In the genomic region with DNA sequence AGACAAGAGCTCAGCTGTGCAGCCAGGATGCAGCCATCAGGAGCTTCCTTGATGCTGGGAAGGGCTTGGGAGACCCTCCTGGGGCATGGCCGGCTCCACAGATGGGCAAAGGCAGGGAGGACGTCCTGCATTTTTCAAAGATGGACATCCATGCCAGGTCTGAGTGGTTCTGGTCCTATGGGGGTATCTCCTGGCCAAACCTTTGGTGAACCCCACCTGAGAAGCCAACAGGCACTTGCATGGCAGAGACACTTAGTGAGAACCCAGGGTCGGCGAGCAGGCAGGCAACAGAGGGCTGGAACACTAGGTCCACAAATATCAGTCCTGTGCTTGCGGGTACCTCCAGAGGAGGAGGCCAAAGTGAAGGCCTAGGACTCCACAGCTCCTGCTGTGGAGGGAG, we compare ENCODE assay signal across 16 cellular contexts.
DNase-seq lines count a peak whose midpoint lies in the region; ATAC-seq and TF ChIP-seq lines count a peak whose summit lies in the region.
"Had no signal": no experiment of that assay in that cellular context is flagged by ENCODE, and none has a peak within 500 bp of the region (broad histone marks: within the 10 kb centered on the region; RNA-seq: fewer than 3 reads in every experiment).

No MANE protein-coding gene starts in this region.

- H3K27ac Mint-ChIP-seq in GM23338 (peak overlapping the region; percentile 73; the same call in 1 of the 2 replicates), type B pancreatic cell (no peak overlapping the region)
- no peak overlapping the region for H3K27ac Mint-ChIP-seq in activated CD4-positive, alpha-beta T cell treated with anti-CD3 and anti-CD28 coated beads, Interleukin-2, amount 10 ng/mL, durations not matched to agents 7 days and 5 days
- H3K27ac Mint-ChIP-seq: CD4-positive, alpha-beta memory T cell; H9; IgD-negative memory B cell had no signal

- H3K27me3 Mint-ChIP-seq in GM23338 (ENCODE audit: insufficient read depth, low read depth, poor library complexity) = peaks cover 7% of the 10 kb centered on the region
- peaks cover 8% of the 10 kb centered on the region for H3K27me3 Mint-ChIP-seq in type B pancreatic cell
- H3K27me3 Mint-ChIP-seq in activated CD4-positive, alpha-beta T cell treated with anti-CD3 and anti-CD28 coated beads, Interleukin-2, amount 10 ng/mL, durations not matched to agents 7 days and 5 days = peaks cover 3% of the 10 kb centered on the region

- H2BK120ac ChIP-seq in neuronal stem cell (ENCODE audit: low read depth, low read length) = no peak overlapping the region

- no peaks in the 10 kb centered on the region for H3F3A ChIP-seq in GM23338 (replicated peaks; ENCODE audit: low read depth)

- H3K4me1 ChIP-seq in GM23338 (ENCODE audit: insufficient read depth) (peaks cover 2% of the 10 kb centered on the region; the same call in 1 of the 2 replicates), neuronal stem cell (ENCODE audit: control insufficient read depth in 2 of 2, insufficient read depth in 1 of 2, low read depth in 1 of 2, low read length in 2 of 2) (peaks cover 5 to 6% of the 10 kb centered on the region in 2 donors)
- H3K4me1 ChIP-seq: BLaER1 had no signal

- H3K9me3 Mint-ChIP-seq in GM23338 (no peaks in the 10 kb centered on the region), type B pancreatic cell (no peaks in the 10 kb centered on the region)
- no peaks in the 10 kb centered on the region for H3K9me3 Mint-ChIP-seq in activated CD4-positive, alpha-beta T cell treated with anti-CD3 and anti-CD28 coated beads, Interleukin-2, amount 10 ng/mL, durations not matched to agents 7 days and 5 days
- H3K9me3 Mint-ChIP-seq: CD4-positive, alpha-beta memory T cell; H9; IgD-negative memory B cell had no signal

- no peak for DNase-seq in GM23338 (ENCODE audit: low spot score)
- no peak for DNase-seq in neuronal stem cell (ENCODE audit: low spot score)
- DNase-seq in type B pancreatic cell (ENCODE audit: extremely low spot score, unreplicated experiment) = peak; percentile 39
- DNase-seq in stimulated activated CD4-positive, alpha-beta T cell treated with anti-CD3 and anti-CD28 coated beads, Interleukin-15, amount 100 ng/mL, for 24 hours = no peak
- no peak for DNase-seq in activated CD4-positive, alpha-beta T cell treated with anti-CD3 and anti-CD28 coated beads, Interleukin-2, amount 10 ng/mL, durations not matched to agents 7 days and 5 days
- DNase-seq in kidney tubule cell (ENCODE audit: low spot score) = no peak
- DNase-seq: ACHN; CD4-positive, alpha-beta memory T cell; DMS153; DMS79; GDM1; H9 had no signal

- peak overlapping the region; percentile 15 for H3K18ac ChIP-seq in neuronal stem cell (ENCODE audit: low read length)

- H3K27ac ChIP-seq in GM23338 (ENCODE audit: low read depth) (no peak overlapping the region), neuronal stem cell (replicated peaks; ENCODE audit: low read length) (no peak overlapping the region)
- H3K27ac ChIP-seq: BLaER1 had no signal

- H2BK5ac ChIP-seq in neuronal stem cell (ENCODE audit: low read length) = peak overlapping the region; percentile 68

- H2BK15ac ChIP-seq in neuronal stem cell (ENCODE audit: low read length) = peak overlapping the region; percentile 77

- H3K79me2 ChIP-seq in GM23338 (replicated peaks; ENCODE audit: insufficient read depth) = no peaks in the 10 kb centered on the region

- no peak overlapping the region for H3K23ac ChIP-seq in neuronal stem cell (ENCODE audit: low read depth, low read length, poor library complexity)

- H3K36me3 Mint-ChIP-seq in GM23338 (ENCODE audit: low read depth) (no peaks in the 10 kb centered on the region), type B pancreatic cell (no peaks in the 10 kb centered on the region)
- no peaks in the 10 kb centered on the region for H3K36me3 Mint-ChIP-seq in activated CD4-positive, alpha-beta T cell treated with anti-CD3 and anti-CD28 coated beads, Interleukin-2, amount 10 ng/mL, durations not matched to agents 7 days and 5 days (ENCODE audit: low read depth)
- H3K36me3 Mint-ChIP-seq: CD14-positive monocyte; CD4-positive, alpha-beta memory T cell had no signal

- no peak overlapping the region for H4K91ac ChIP-seq in neuronal stem cell (ENCODE audit: low read depth, low read length, poor library complexity)

- no peaks in the 10 kb centered on the region for H4K20me1 ChIP-seq in GM23338 (replicated peaks; ENCODE audit: insufficient read depth)
- H4K20me1 ChIP-seq: BLaER1 had no signal

- H3K4me3 ChIP-seq in GM23338 (no peak overlapping the region), neuronal stem cell (ENCODE audit: low read length in 2 of 2) (no peak overlapping the region)
- H3K4me3 ChIP-seq: BLaER1 had no signal

- no CpG with 5 or more reads among the region's 5 CpGs for WGBS in neuronal stem cell (ENCODE audit: extremely low coverage in 2 of 2, insufficient read length in 2 of 2, insufficient replicate concordance in 1 of 2), 2 donors

- peak overlapping the region; percentile 48 for H2AK5ac ChIP-seq in neuronal stem cell (ENCODE audit: low read depth, low read length)

- no peak overlapping the region for H3K9ac ChIP-seq in neuronal stem cell (ENCODE audit: low read depth, low read length, poor library complexity)
- H3K9ac ChIP-seq: BLaER1 had no signal

- TF ChIP-seq CTCF in GM23338 (conservative IDR thresholded peaks at IDR 0.05; ENCODE audit: low read depth in 2 of 2) = no peak
- TF ChIP-seq CTCF in type B pancreatic cell (conservative IDR thresholded peaks at IDR 0.05) = no peak

- CTCF ChIA-PET in activated CD4-positive, alpha-beta T cell treated with anti-CD3 and anti-CD28 coated beads, Interleukin-2, amount 10 ng/mL, durations not matched to agents 7 days and 5 days (lab: Charles Lee) = no interaction called here

- H3K4me2 ChIP-seq in GM23338 (no peak overlapping the region), neuronal stem cell (ENCODE audit: insufficient read depth, low read length, poor library complexity, severe bottlenecking) (no peak overlapping the region)
- H3K4me2 ChIP-seq: BLaER1 had no signal

- H3K27me3 ChIP-seq in GM23338 (ENCODE audit: insufficient read depth) = no peaks in the 10 kb centered on the region
- H3K27me3 ChIP-seq in neuronal stem cell (ENCODE audit: control insufficient read depth in 3 of 3, insufficient read depth in 3 of 3, low read depth in 1 of 3, low read length in 3 of 3) = peaks cover 0 to 26% (median 3%) of the 10 kb centered on the region in 3 experiments
- H3K27me3 ChIP-seq: BLaER1 had no signal

- H3K4me3 Mint-ChIP-seq in GM23338 (no peak overlapping the region), type B pancreatic cell (peak overlapping the region; percentile 52)
- H3K4me3 Mint-ChIP-seq in activated CD4-positive, alpha-beta T cell treated with anti-CD3 and anti-CD28 coated beads, Interleukin-2, amount 10 ng/mL, durations not matched to agents 7 days and 5 days = no peak overlapping the region
- H3K4me3 Mint-ChIP-seq: CD14-positive monocyte; CD4-positive, alpha-beta memory T cell; H9; IgD-negative memory B cell had no signal

- H3K9me2 ChIP-seq in GM23338 (ENCODE audit: insufficient read depth) = 0 out of 2 replicates have a peak, but pooled peaks cover under 1% of the 10 kb centered on the region

- H3K9me3 ChIP-seq in neuronal stem cell (replicated peaks in 1 of 2; ENCODE audit: control insufficient read depth in 2 of 2, insufficient read depth in 1 of 2, low read depth in 1 of 2, low read length in 2 of 2) = no peaks in the 10 kb centered on the region
- H3K9me3 ChIP-seq: BLaER1 had no signal

- H3K14ac ChIP-seq in neuronal stem cell (ENCODE audit: low read length) = no peak overlapping the region

- no peak overlapping the region for H3K4ac ChIP-seq in neuronal stem cell (ENCODE audit: low read length)

- H2AFZ ChIP-seq in GM23338 (no peak overlapping the region), neuronal stem cell (ENCODE audit: low read length) (no peak overlapping the region)

- no peak overlapping the region for H2BK12ac ChIP-seq in neuronal stem cell (ENCODE audit: low read length)

- POLR2A ChIA-PET in activated CD4-positive, alpha-beta T cell treated with anti-CD3 and anti-CD28 coated beads, Interleukin-2, amount 10 ng/mL, durations not matched to agents 7 days and 5 days (lab: Charles Lee) = no interaction called here

- H3K4me1 Mint-ChIP-seq in GM23338 (peaks cover 19% of the 10 kb centered on the region), type B pancreatic cell (ENCODE audit: unreplicated experiment) (peaks cover 27% of the 10 kb centered on the region)
- H3K4me1 Mint-ChIP-seq in activated CD4-positive, alpha-beta T cell treated with anti-CD3 and anti-CD28 coated beads, Interleukin-2, amount 10 ng/mL, durations not matched to agents 7 days and 5 days = no peaks in the 10 kb centered on the region
- H3K4me1 Mint-ChIP-seq: CD4-positive, alpha-beta memory T cell; IgD-negative memory B cell had no signal

- no peaks in the 10 kb centered on the region for H3K79me1 ChIP-seq in neuronal stem cell (ENCODE audit: low read depth, low read length)

- no peak for ATAC-seq in GM23338
- ATAC-seq: HepG2 had no signal

- no peak overlapping the region for H4K8ac ChIP-seq in neuronal stem cell (ENCODE audit: low read depth, low read length)

- H3K36me3 ChIP-seq in GM23338 (ENCODE audit: insufficient read depth) (no peaks in the 10 kb centered on the region), neuronal stem cell (replicated peaks in 1 of 2; ENCODE audit: control insufficient read depth in 2 of 2, insufficient read depth in 2 of 2, low read length in 2 of 2) (no peaks in the 10 kb centered on the region)
- H3K36me3 ChIP-seq: BLaER1 had no signal

TF ChIP-seq in GM23338, 12 proteins besides CTCF, POLR2A, EP300 and RAD21 (continues in another document):
- TF ChIP-seq ZNF331 (CRISPR knock-in tag; IDR thresholded peaks at IDR 0.05; ENCODE audit: low read depth) (no peak), NANOG (IDR thresholded peaks at IDR 0.05; ENCODE audit: borderline replicate concordance) (no peak), EZH2phosphoT487 (IDR thresholded peaks at IDR 0.05; ENCODE audit: unreplicated experiment) (no peak), ZNF114 (CRISPR knock-in tag; IDR thresholded peaks at IDR 0.05) (no peak), STAT1 (IDR thresholded peaks at IDR 0.05; ENCODE audit: unreplicated experiment) (no peak), POLR2AphosphoS5 (IDR thresholded peaks at IDR 0.05; ENCODE audit: low read depth) (no peak)
